Comparison of ENCODE assay signal across 2 cellular contexts in genomic region chr10:11336703-11337102, GRCh38.
TF ChIP-seq lines count a peak whose summit lies in the region.

No MANE protein-coding gene starts in this region.

TF ChIP-seq in GM23338, 12 proteins besides CTCF, POLR2A, EP300 and RAD21:
- no peak for TF ChIP-seq POLR2AphosphoS5 (IDR thresholded peaks at IDR 0.05; ENCODE audit: low read depth)
- TF ChIP-seq, protein P1, sequence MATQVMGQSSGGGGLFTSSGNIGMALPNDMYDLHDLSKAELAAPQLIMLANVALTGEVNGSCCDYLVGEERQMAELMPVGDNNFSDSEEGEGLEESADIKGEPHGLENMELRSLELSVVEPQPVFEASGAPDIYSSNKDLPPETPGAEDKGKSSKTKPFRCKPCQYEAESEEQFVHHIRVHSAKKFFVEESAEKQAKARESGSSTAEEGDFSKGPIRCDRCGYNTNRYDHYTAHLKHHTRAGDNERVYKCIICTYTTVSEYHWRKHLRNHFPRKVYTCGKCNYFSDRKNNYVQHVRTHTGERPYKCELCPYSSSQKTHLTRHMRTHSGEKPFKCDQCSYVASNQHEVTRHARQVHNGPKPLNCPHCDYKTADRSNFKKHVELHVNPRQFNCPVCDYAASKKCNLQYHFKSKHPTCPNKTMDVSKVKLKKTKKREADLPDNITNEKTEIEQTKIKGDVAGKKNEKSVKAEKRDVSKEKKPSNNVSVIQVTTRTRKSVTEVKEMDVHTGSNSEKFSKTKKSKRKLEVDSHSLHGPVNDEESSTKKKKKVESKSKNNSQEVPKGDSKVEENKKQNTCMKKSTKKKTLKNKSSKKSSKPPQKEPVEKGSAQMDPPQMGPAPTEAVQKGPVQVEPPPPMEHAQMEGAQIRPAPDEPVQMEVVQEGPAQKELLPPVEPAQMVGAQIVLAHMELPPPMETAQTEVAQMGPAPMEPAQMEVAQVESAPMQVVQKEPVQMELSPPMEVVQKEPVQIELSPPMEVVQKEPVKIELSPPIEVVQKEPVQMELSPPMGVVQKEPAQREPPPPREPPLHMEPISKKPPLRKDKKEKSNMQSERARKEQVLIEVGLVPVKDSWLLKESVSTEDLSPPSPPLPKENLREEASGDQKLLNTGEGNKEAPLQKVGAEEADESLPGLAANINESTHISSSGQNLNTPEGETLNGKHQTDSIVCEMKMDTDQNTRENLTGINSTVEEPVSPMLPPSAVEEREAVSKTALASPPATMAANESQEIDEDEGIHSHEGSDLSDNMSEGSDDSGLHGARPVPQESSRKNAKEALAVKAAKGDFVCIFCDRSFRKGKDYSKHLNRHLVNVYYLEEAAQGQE (IDR thresholded peaks at IDR 0.05; ENCODE audit: unreplicated experiment), result no peak
- TF ChIP-seq, protein P2, sequence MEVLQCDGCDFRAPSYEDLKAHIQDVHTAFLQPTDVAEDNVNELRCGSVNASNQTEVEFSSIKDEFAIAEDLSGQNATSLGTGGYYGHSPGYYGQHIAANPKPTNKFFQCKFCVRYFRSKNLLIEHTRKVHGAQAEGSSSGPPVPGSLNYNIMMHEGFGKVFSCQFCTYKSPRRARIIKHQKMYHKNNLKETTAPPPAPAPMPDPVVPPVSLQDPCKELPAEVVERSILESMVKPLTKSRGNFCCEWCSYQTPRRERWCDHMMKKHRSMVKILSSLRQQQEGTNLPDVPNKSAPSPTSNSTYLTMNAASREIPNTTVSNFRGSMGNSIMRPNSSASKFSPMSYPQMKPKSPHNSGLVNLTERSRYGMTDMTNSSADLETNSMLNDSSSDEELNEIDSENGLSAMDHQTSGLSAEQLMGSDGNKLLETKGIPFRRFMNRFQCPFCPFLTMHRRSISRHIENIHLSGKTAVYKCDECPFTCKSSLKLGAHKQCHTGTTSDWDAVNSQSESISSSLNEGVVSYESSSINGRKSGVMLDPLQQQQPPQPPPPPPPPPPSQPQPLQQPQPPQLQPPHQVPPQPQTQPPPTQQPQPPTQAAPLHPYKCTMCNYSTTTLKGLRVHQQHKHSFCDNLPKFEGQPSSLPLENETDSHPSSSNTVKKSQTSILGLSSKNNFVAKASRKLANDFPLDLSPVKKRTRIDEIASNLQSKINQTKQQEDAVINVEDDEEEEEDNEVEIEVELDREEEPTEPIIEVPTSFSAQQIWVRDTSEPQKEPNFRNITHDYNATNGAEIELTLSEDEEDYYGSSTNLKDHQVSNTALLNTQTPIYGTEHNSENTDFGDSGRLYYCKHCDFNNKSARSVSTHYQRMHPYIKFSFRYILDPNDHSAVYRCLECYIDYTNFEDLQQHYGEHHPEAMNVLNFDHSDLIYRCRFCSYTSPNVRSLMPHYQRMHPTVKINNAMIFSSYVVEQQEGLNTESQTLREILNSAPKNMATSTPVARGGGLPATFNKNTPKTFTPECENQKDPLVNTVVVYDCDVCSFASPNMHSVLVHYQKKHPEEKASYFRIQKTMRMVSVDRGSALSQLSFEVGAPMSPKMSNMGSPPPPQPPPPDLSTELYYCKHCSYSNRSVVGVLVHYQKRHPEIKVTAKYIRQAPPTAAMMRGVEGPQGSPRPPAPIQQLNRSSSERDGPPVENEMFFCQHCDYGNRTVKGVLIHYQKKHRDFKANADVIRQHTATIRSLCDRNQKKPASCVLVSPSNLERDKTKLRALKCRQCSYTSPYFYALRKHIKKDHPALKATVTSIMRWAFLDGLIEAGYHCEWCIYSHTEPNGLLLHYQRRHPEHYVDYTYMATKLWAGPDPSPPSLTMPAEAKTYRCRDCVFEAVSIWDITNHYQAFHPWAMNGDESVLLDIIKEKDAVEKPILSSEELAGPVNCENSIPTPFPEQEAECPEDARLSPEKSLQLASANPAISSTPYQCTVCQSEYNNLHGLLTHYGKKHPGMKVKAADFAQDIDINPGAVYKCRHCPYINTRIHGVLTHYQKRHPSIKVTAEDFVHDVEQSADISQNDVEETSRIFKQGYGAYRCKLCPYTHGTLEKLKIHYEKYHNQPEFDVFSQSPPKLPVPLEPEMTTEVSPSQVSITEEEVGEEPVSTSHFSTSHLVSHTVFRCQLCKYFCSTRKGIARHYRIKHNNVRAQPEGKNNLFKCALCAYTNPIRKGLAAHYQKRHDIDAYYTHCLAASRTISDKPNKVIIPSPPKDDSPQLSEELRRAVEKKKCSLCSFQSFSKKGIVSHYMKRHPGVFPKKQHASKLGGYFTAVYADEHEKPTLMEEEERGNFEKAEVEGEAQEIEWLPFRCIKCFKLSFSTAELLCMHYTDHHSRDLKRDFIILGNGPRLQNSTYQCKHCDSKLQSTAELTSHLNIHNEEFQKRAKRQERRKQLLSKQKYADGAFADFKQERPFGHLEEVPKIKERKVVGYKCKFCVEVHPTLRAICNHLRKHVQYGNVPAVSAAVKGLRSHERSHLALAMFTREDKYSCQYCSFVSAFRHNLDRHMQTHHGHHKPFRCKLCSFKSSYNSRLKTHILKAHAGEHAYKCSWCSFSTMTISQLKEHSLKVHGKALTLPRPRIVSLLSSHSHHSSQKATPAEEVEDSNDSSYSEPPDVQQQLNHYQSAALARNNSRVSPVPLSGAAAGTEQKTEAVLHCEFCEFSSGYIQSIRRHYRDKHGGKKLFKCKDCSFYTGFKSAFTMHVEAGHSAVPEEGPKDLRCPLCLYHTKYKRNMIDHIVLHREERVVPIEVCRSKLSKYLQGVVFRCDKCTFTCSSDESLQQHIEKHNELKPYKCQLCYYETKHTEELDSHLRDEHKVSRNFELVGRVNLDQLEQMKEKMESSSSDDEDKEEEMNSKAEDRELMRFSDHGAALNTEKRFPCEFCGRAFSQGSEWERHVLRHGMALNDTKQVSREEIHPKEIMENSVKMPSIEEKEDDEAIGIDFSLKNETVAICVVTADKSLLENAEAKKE (CRISPR knock-in tag; IDR thresholded peaks at IDR 0.05), result no peak
- no peak for TF ChIP-seq EZH2 (IDR thresholded peaks at IDR 0.05; ENCODE audit: low read depth, unreplicated experiment)
- no peak for TF ChIP-seq ZNF114 (CRISPR knock-in tag; IDR thresholded peaks at IDR 0.05)
- no peak for TF ChIP-seq JUNB (IDR thresholded peaks at IDR 0.05; ENCODE audit: unreplicated experiment)
- no peak for TF ChIP-seq ETS1 (IDR thresholded peaks at IDR 0.05)
- no peak for TF ChIP-seq CREB1 (CRISPR knock-in tag; IDR thresholded peaks at IDR 0.05; ENCODE audit: low read depth)
- no peak for TF ChIP-seq EZH2phosphoT487 (IDR thresholded peaks at IDR 0.05; ENCODE audit: unreplicated experiment)
- no peak for TF ChIP-seq ZNF331 (CRISPR knock-in tag; IDR thresholded peaks at IDR 0.05; ENCODE audit: low read depth)
- TF ChIP-seq STAT1 (IDR thresholded peaks at IDR 0.05; ENCODE audit: unreplicated experiment), result no peak
- TF ChIP-seq NANOG (IDR thresholded peaks at IDR 0.05; ENCODE audit: borderline replicate concordance), result no peak
TF ChIP-seq in GM23338: peak in this region for 0.

TF ChIP-seq in endothelial cell of umbilical vein, 7 proteins besides CTCF, POLR2A, EP300 and RAD21:
- no peak for TF ChIP-seq FOS (IDR thresholded peaks at IDR 0.05; ENCODE audit: borderline replicate concordance, insufficient read depth, low read length)
- TF ChIP-seq EZH2 (IDR thresholded peaks at IDR 0.05; ENCODE audit: borderline replicate concordance, low read depth, low read length, severe bottlenecking), result no peak
- TF ChIP-seq GATA2 (IDR thresholded peaks at IDR 0.05; ENCODE audit: insufficient read depth, insufficient read length, low read depth, low read length), result no peak
- no peak for TF ChIP-seq MAX (IDR thresholded peaks at IDR 0.05; ENCODE audit: insufficient read depth, insufficient read length)
- no peak for TF ChIP-seq JUN (IDR thresholded peaks at IDR 0.05; ENCODE audit: borderline replicate concordance, insufficient read depth, insufficient read length, low read depth)
- TF ChIP-seq MYC (IDR thresholded peaks at IDR 0.05; ENCODE audit: low read depth, low read length), result no peak
- TF ChIP-seq POLR2AphosphoS5 (IDR thresholded peaks at IDR 0.05; ENCODE audit: insufficient read depth, low read depth, low read length), result no peak
